Comparison of ENCODE assay signal across 9 cellular contexts in the genomic region with DNA sequence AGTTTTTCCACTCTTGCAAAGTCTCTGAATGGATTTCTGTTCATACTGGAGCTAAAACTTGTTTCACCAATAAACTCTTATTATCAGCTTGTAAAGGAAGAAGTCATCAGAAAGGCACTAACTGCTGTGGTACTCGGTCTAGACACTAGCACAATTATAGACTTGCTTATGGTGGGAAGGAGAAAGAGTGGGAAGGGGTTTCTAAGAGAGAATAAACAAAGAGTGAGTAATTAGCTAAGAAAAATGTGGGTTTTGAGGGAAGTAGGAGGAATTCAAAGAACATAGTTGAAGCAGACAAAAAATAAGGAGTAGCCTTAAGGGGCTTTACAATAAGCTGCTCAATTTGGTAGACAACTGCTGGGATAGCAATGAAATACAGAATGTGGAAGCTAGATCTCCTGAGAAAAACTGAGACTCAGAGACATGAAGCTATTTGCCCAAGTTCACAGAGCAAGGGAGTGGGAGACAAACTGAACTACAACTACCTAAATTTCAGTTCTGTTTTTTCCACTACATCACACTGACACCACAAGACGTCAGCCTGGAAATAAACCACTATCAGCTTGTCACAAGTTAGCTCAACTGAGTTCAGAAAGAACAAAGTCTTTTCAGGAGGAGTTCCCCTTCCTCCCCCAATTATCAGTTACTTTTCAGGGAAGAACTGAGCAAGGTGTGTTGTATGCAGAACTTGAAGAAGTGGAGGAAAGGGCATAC. TPM values are rescaled to one million over a fixed set of nuclear protein-coding genes. Genes with fewer than 3 reads are reported as not detected.
DNase-seq lines count a peak whose midpoint lies in the region; ATAC-seq, FAIRE-seq and TF ChIP-seq lines count a peak whose summit lies in the region.
"Had no signal": no experiment of that assay in that cellular context is flagged by ENCODE, and none has a peak within 500 bp of the region (broad histone marks: within the 10 kb centered on the region; RNA-seq: fewer than 3 reads in every experiment).

No MANE protein-coding gene starts in this region.

- no peak for TF ChIP-seq POLR2A in A549 (IDR thresholded peaks at IDR 0.05; ENCODE audit: low read length)

- DNase-seq in A549 (ENCODE audit: low read depth in 1 of 2, low spot score in 1 of 2) (no peak), osteoblast (ENCODE audit: insufficient read length, low spot score, missing footprints) (no peak), 8988T (no peak), HuH-7.5 (ENCODE audit: low spot score) (no peak), AG08396 (ENCODE audit: low spot score) (no peak)
- peak; percentile 7 for DNase-seq in activated CD4-positive, alpha-beta T cell treated with anti-CD3 and anti-CD28 coated beads, Interleukin-2, amount 10 ng/mL, durations not matched to agents 7 days and 5 days

- H3K4me1 ChIP-seq in A549, result peaks cover 27% of the 10 kb centered on the region
- H3K4me1 ChIP-seq in osteoblast (ENCODE audit: insufficient read depth, low read length), result peaks cover 33% of the 10 kb centered on the region

- H3K9me3 Mint-ChIP-seq in activated CD4-positive, alpha-beta T cell treated with anti-CD3 and anti-CD28 coated beads, Interleukin-2, amount 10 ng/mL, durations not matched to agents 7 days and 5 days, result peaks cover 10% of the 10 kb centered on the region

- H3K79me2 ChIP-seq in osteoblast (ENCODE audit: insufficient read depth, low read length), result peaks cover 86% of the 10 kb centered on the region

- no peak for TF ChIP-seq EP300 in A549 (IDR thresholded peaks at IDR 0.05)

- H3K36me3 ChIP-seq in osteoblast (ENCODE audit: insufficient read depth, low read length), result peaks cover 18% of the 10 kb centered on the region

- no peaks in the 10 kb centered on the region for H3K27me3 Mint-ChIP-seq in activated CD4-positive, alpha-beta T cell treated with anti-CD3 and anti-CD28 coated beads, Interleukin-2, amount 10 ng/mL, durations not matched to agents 7 days and 5 days

- H3K27ac ChIP-seq in A549 (no peak overlapping the region), osteoblast (ENCODE audit: low read depth, low read length) (peak overlapping the region; percentile 43)

- POLR2A ChIA-PET in A549 (lab: Yijun Ruan, JAX), result no interaction called here
- POLR2A ChIA-PET in activated CD4-positive, alpha-beta T cell treated with anti-CD3 and anti-CD28 coated beads, Interleukin-2, amount 10 ng/mL, durations not matched to agents 7 days and 5 days (lab: Charles Lee), result no interaction called here

- peaks cover 23% of the 10 kb centered on the region for H3K36me3 Mint-ChIP-seq in activated CD4-positive, alpha-beta T cell treated with anti-CD3 and anti-CD28 coated beads, Interleukin-2, amount 10 ng/mL, durations not matched to agents 7 days and 5 days (ENCODE audit: low read depth)

- H3K27me3 ChIP-seq in osteoblast (ENCODE audit: insufficient read depth, low read length), result no peaks in the 10 kb centered on the region

- TF ChIP-seq CTCF in A549 (IDR thresholded peaks at IDR 0.05), result no peak
- TF ChIP-seq CTCF in osteoblast (IDR thresholded peaks at IDR 0.05; ENCODE audit: extremely low read depth, low read depth, low read length), result no peak

- FAIRE-seq in A549 (lab: Jason Lieb, UNC), result peak; percentile 59

- H3K4me2 ChIP-seq in A549, result no peak overlapping the region
- no peak overlapping the region for H3K4me2 ChIP-seq in osteoblast (ENCODE audit: insufficient read depth, low read length)

- peaks cover 9% of the 10 kb centered on the region; the same call in 2 of the 3 replicates for H3K9me3 ChIP-seq in A549
- no peaks in the 10 kb centered on the region for H3K9me3 ChIP-seq in osteoblast (ENCODE audit: low read depth, low read length)

- H2AFZ ChIP-seq in osteoblast (ENCODE audit: low read length), result no peak overlapping the region

- TF ChIP-seq RAD21 in A549 (conservative IDR thresholded peaks at IDR 0.05 in 1 of 2, IDR thresholded peaks at IDR 0.05 in 1 of 2), result no peak

- H3K4me3 Mint-ChIP-seq in activated CD4-positive, alpha-beta T cell treated with anti-CD3 and anti-CD28 coated beads, Interleukin-2, amount 10 ng/mL, durations not matched to agents 7 days and 5 days, result no peak overlapping the region

- peaks cover 7% of the 10 kb centered on the region for H3K4me1 Mint-ChIP-seq in activated CD4-positive, alpha-beta T cell treated with anti-CD3 and anti-CD28 coated beads, Interleukin-2, amount 10 ng/mL, durations not matched to agents 7 days and 5 days

- CTCF ChIA-PET in A549 (lab: Yijun Ruan, JAX), result interaction anchor here (0.8 to 2.4 kb wide), 6 partner anchors 23 to 352 kb away, joined by 3 to 17 read pairs (median 3); no protein-coding TSS in a partner anchor
- CTCF ChIA-PET in activated CD4-positive, alpha-beta T cell treated with anti-CD3 and anti-CD28 coated beads, Interleukin-2, amount 10 ng/mL, durations not matched to agents 7 days and 5 days (lab: Charles Lee), result interaction anchor here (0.6 to 2.6 kb wide), 6 partner anchors 8 to 372 kb away, joined by 3 to 9 read pairs (median 4); no protein-coding TSS in a partner anchor

- ATAC-seq in A549 (no peak), GM19023 (IDR thresholded peaks at IDR 0.05; ENCODE audit: unreplicated experiment) (peak; percentile 68), HG03103 (IDR thresholded peaks at IDR 0.05; ENCODE audit: low read depth, unreplicated experiment) (peak; percentile 74)

- no peak overlapping the region for H3K27ac Mint-ChIP-seq in activated CD4-positive, alpha-beta T cell treated with anti-CD3 and anti-CD28 coated beads, Interleukin-2, amount 10 ng/mL, durations not matched to agents 7 days and 5 days

- WGBS in A549 (ENCODE audit: missing lambda C conversion rate), result 89% methylated on average over 2 of the region's 2 CpGs

- no peak overlapping the region for H3K4me3 ChIP-seq in A549
- no peak overlapping the region for H3K4me3 ChIP-seq in osteoblast (ENCODE audit: insufficient read depth, low read length)
- H3K4me3 ChIP-seq: lung had no signal

- peaks cover 6% of the 10 kb centered on the region for H4K20me1 ChIP-seq in osteoblast (ENCODE audit: insufficient read depth, low read length)

TF ChIP-seq in A549, 52 proteins besides CTCF, POLR2A, EP300 and RAD21:
- no peak for TF ChIP-seq CHD2 (IDR thresholded peaks at IDR 0.05; ENCODE audit: low read length, partially characterized antibody)
- no peak for TF ChIP-seq HDAC2 (IDR thresholded peaks at IDR 0.05)
- TF ChIP-seq, protein P1, sequence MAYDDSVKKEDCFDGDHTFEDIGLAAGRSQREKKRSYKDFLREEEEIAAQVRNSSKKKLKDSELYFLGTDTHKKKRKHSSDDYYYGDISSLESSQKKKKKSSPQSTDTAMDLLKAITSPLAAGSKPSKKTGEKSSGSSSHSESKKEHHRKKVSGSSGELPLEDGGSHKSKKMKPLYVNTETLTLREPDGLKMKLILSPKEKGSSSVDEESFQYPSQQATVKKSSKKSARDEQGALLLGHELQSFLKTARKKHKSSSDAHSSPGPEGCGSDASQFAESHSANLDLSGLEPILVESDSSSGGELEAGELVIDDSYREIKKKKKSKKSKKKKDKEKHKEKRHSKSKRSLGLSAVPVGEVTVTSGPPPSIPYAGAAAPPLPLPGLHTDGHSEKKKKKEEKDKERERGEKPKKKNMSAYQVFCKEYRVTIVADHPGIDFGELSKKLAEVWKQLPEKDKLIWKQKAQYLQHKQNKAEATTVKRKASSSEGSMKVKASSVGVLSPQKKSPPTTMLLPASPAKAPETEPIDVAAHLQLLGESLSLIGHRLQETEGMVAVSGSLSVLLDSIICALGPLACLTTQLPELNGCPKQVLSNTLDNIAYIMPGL (CRISPR knock-in tag; IDR thresholded peaks at IDR 0.05; ENCODE audit: borderline replicate concordance), result no peak
- no peak for TF ChIP-seq FOSB (CRISPR knock-in tag; IDR thresholded peaks at IDR 0.05)
- TF ChIP-seq, protein P2, sequence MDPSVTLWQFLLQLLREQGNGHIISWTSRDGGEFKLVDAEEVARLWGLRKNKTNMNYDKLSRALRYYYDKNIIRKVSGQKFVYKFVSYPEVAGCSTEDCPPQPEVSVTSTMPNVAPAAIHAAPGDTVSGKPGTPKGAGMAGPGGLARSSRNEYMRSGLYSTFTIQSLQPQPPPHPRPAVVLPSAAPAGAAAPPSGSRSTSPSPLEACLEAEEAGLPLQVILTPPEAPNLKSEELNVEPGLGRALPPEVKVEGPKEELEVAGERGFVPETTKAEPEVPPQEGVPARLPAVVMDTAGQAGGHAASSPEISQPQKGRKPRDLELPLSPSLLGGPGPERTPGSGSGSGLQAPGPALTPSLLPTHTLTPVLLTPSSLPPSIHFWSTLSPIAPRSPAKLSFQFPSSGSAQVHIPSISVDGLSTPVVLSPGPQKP (IDR thresholded peaks at IDR 0.05; ENCODE audit: low read depth, low read length), result no peak
- no peak for TF ChIP-seq HOXB13 (CRISPR knock-in tag; IDR thresholded peaks at IDR 0.05; ENCODE audit: low read depth)
- TF ChIP-seq JUNB (IDR thresholded peaks at IDR 0.05), result no peak
- TF ChIP-seq TFCP2L1 (CRISPR knock-in tag; IDR thresholded peaks at IDR 0.05), result no peak
- TF ChIP-seq FOSL2 (IDR thresholded peaks at IDR 0.05), result no peak
- no peak for TF ChIP-seq FOSL2 (CRISPR knock-in tag; IDR thresholded peaks at IDR 0.05)
- no peak for TF ChIP-seq POLR2AphosphoS2 (conservative IDR thresholded peaks at IDR 0.05; ENCODE audit: low read length)
- no peak for TF ChIP-seq FOXS1 (CRISPR knock-in tag; IDR thresholded peaks at IDR 0.05)

RNA-seq across cellular contexts. Expression of a gene that starts 59.7 kb away (rescaled TPM):
- polyA plus RNA-seq in A549 (2011; rRNA removed) (44.2 and 44.6 TPM in 2 replicates), A549 (2017; fragmentation: RNase III; extraction: RNeasy Plus Mini Kit Qiagen cat#74134 plus additional on column Dnase treatment) (15.8 to 17.9 TPM (median 17.7 TPM) in 3 replicates)
- polyA plus RNA-seq in A549 (2012; cell fraction: cytosol; rRNA removed), result 7.4 and 8.6 TPM in 2 replicates
- polyA plus RNA-seq in A549 (2012; cell fraction: nucleus; rRNA removed), result 5.9 and 13.9 TPM in 2 replicates
- 21.3 and 22.3 TPM in 2 replicates for polyA minus RNA-seq in A549 (2011; rRNA and poly(A)+ RNA removed)
- total RNA-seq in activated CD4-positive, alpha-beta T cell treated with anti-CD3 and anti-CD28 coated beads, Interleukin-2, amount 10 ng/mL, durations not matched to agents 7 days and 5 days, result 1 to 10 TPM; 8.1 to 8.7 TPM
- 49.8 and 51.8 TPM in 2 replicates for total RNA-seq in osteoblast

Comparison
In these comparisons a context has a peak if more than half of its experiments do, and no peak if none do; other contexts are left out.
1. ATAC-seq: peak in GM19023 (single experiment) and HG03103 (single experiment); none in A549 (0 of 2).